Comparison of ENCODE assay signal across 8 cellular contexts in the genomic region with DNA sequence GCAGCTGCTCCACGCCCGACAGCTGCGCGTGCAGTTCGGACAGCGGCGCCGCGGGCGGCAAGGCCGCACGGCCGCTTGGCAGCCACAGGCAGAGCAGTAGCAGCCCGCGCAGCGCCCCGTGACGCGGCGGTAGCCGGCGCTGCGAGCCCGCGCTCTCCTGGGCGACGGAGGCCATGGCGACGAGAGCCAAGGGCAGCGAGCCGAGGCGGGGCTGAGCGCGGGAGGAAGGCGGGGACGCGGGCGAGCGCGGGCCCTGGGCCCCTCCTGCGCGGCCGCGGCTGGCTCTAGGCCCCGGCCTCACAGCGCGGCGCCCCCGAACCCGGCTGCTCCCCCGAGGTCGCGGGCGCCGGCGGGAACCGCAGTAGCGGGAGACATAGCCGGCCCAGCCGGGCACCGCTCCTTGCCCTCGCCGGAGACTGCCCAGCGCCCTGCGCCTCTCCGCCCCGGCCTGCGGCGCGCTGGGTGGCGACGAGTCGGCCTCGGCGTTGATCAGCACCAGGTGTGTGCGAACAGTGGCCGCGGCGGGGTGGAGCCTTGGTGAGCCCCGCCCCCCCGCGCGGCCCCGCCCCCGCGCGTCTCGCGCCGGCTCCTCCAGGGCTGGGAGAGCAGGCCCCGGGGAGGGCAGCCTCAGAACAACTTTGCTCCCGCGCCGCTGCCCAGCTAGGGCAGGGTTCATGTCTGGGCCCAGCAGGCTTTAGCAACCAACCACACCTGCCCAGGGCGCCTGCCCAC. TPM values are rescaled to one million over a fixed set of nuclear protein-coding genes. Genes with fewer than 3 reads are reported as not detected.
DNase-seq lines count a peak whose midpoint lies in the region; ATAC-seq and TF ChIP-seq lines count a peak whose summit lies in the region.

A gene with protein sequence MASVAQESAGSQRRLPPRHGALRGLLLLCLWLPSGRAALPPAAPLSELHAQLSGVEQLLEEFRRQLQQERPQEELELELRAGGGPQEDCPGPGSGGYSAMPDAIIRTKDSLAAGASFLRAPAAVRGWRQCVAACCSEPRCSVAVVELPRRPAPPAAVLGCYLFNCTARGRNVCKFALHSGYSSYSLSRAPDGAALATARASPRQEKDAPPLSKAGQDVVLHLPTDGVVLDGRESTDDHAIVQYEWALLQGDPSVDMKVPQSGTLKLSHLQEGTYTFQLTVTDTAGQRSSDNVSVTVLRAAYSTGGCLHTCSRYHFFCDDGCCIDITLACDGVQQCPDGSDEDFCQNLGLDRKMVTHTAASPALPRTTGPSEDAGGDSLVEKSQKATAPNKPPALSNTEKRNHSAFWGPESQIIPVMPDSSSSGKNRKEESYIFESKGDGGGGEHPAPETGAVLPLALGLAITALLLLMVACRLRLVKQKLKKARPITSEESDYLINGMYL (minus strand): TSS at position 514 of the 732 bp plus-strand sequence. CDS start 339 bp downstream, at position 175.

- TF ChIP-seq CTCF in adrenal gland (IDR thresholded peaks at IDR 0.05) (no peak), tibial nerve (IDR thresholded peaks at IDR 0.05) (no peak)

- intact Hi-C loops in adrenal gland (cut with DNase I): loop anchor here (10.0 kb wide), 1 partner anchor 61 kb away; the partner anchor contains the start of gene RAET1G (in 2 of the 2)
- intact Hi-C loops in cardiac septum (cut with DNase I): loop anchor here (1.0 to 2.0 kb wide), 2 partner anchors 24 to 61 kb away; no protein-coding TSS in a partner anchor

- POLR2A ChIA-PET in T-cell (lab: Charles Lee): no interaction called here

- H3K27ac Mint-ChIP-seq in T-cell: peak within 1 kb of the TSS; percentile 30 to 66

- H3K27me3 Mint-ChIP-seq in T-cell: peaks cover 5 to 8% of the 10 kb centered on the region in 2 donors

- DNase-seq in NCI-H1105 (lab: John Stamatoyannopoulos, UW): peak; percentile 87
- DNase-seq in T-cell: peak; percentile 44 to 84 (median 73)
- DNase-seq in adrenal gland: peak; percentile 85 to 96 (median 90)
- peak; percentile 91 for DNase-seq in cardiac septum (ENCODE audit: low spot score)
- peak; percentile 82 for DNase-seq in pons (ENCODE audit: low spot score)
- DNase-seq in tibial nerve (ENCODE audit: low spot score in 2 of 2): peak; percentile 67 to 71

- H3K9me3 ChIP-seq in adrenal gland (replicated peaks in 1 of 3) (no peaks in the 10 kb centered on the region), tibial nerve (no peaks in the 10 kb centered on the region)

- CTCF ChIA-PET in T-cell (lab: Charles Lee): interaction anchor here (0.5 to 1.4 kb wide), 2 partner anchors 30 to 299 kb away, joined by 3 to 5 read pairs; no protein-coding TSS in a partner anchor

- 0 to 1% (median 0%) methylated on average over 2 to 95 of the region's 95 CpGs for WGBS in adrenal gland, 4 donors
- WGBS in tibial nerve, 2 donors: 0% methylated on average over 1 to 11 of the region's 95 CpGs

- no peaks in the 10 kb centered on the region for H3K36me3 Mint-ChIP-seq in T-cell

- H3K4me1 Mint-ChIP-seq in T-cell: peaks cover 0 to 16% (median 12%) of the 10 kb centered on the region in 3 donors

- peak within 1 kb of the TSS; percentile 87 to 98 (median 91) for H3K27ac ChIP-seq in adrenal gland
- peak within 1 kb of the TSS; percentile 57 to 92 (median 90) for H3K27ac ChIP-seq in tibial nerve

- peak; percentile 90 for ATAC-seq in HG02642 (IDR thresholded peaks at IDR 0.05; ENCODE audit: poor library complexity, unreplicated experiment)
- ATAC-seq in T-cell (replicated peaks in 1 of 4): peak; percentile 87 to 91 (median 88)

- H3K27me3 ChIP-seq in adrenal gland (no peaks in the 10 kb centered on the region), tibial nerve (no peaks in the 10 kb centered on the region)

- peak; percentile 68 to 87 for TF ChIP-seq POLR2A in adrenal gland (IDR thresholded peaks at IDR 0.05)
- TF ChIP-seq POLR2A in tibial nerve (IDR thresholded peaks at IDR 0.05): peak; percentile 44 to 79

- H3K4me1 ChIP-seq in adrenal gland (replicated peaks in 1 of 2): peaks cover 3 to 25% of the 10 kb centered on the region in 2 donors
- peaks cover 0 to 35% (median 7%) of the 10 kb centered on the region in 4 donors for H3K4me1 ChIP-seq in tibial nerve

- no peaks in the 10 kb centered on the region for H3K9me3 Mint-ChIP-seq in T-cell

- peak within 1 kb of the TSS; percentile 66 to 82 (median 77) for H3K4me3 Mint-ChIP-seq in T-cell

- peak within 1 kb of the TSS; percentile 58 for H3K4me3 ChIP-seq in GM08714 (ENCODE audit: low read length)
- H3K4me3 ChIP-seq in adrenal gland: peak within 1 kb of the TSS; percentile 12 to 85 (median 56)
- peak within 1 kb of the TSS; percentile 48 to 74 (median 69) for H3K4me3 ChIP-seq in tibial nerve

- no peaks in the 10 kb centered on the region for H3K36me3 ChIP-seq in adrenal gland (replicated peaks in 1 of 2)
- no peaks in the 10 kb centered on the region for H3K36me3 ChIP-seq in tibial nerve

- peak in 1 of 2 donors; percentile 71 for TF ChIP-seq EP300 in tibial nerve (IDR thresholded peaks at IDR 0.05)

RNA-seq across cellular contexts. Expression of the gene that starts here (rescaled TPM):
- total RNA-seq in T-cell: 1 to 10 TPM in 4 of 5 donors, not detected in 1; 2.1 to 4.3 (median 2.7) TPM
- total RNA-seq in adrenal gland: 10 to 100 TPM; 30.4 to 59.9 (median 45.8) TPM
- polyA plus RNA-seq in adrenal gland: 10 to 100 TPM in 1 of 3 donors, 1 to 10 TPM in 2; 2.6 to 65.1 (median 9.7) TPM
- total RNA-seq in cardiac septum: 11.6 TPM
- total RNA-seq in tibial nerve: 10 to 100 TPM; 14.1 to 41.8 (median 31.7) TPM

Comparison
In these comparisons a context has a peak if more than half of its experiments do, and no peak if none do; other contexts are left out.
1. Peak in every context shown above with its lines: DNase-seq, ATAC-seq, H3K4me3 ChIP-seq and H3K27ac ChIP-seq.